17 cellular contexts compared by ENCODE assay signal in the genomic region with DNA sequence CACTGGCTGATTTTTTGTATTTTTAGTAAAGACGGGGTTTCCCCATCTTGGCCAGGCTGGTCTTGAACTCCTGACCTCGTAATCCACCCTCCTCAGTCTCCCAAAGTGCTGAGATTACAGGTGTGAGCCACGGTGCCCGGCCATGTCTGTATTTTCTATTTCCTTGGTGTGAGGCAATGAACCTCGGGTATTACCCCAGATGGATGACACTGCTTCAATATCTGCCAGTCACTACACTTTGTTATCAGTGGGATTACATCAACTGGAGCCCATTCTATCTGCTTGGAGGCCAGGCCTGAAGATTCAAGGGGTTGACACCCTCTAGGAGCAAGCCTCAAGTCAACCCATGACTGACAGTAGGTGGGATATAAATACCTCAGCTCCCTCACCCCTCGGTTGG. TPM values are rescaled to one million over a fixed set of nuclear protein-coding genes. Genes with fewer than 3 reads are reported as not detected.
DNase-seq lines count a peak whose midpoint lies in the region; ATAC-seq and TF ChIP-seq lines count a peak whose summit lies in the region.
"Had no signal": no experiment of that assay in that cellular context is flagged by ENCODE, and none has a peak within 500 bp of the region (broad histone marks: within the 10 kb centered on the region; RNA-seq: fewer than 3 reads in every experiment).

No MANE protein-coding gene starts in this region.

- H3K4me3 ChIP-seq in NB4 (ENCODE audit: low read depth, low read length): no peak overlapping the region
- H3K4me3 ChIP-seq in spleen: no peak overlapping the region

- DNase-seq in NOMO-1 treated with DMSO at 0.1 percent for 48 hours (lab: John Stamatoyannopoulos, UW; ENCODE audit: unreplicated experiment) (peak; percentile 16), NOMO-1 treated with dmso at 0.1 percent for 144 hours (lab: John Stamatoyannopoulos, UW; ENCODE audit: unreplicated experiment) (no peak), NB4 (ENCODE audit: low read depth) (peak; percentile 49), spleen (no peak), hypothalamus (lab: John Stamatoyannopoulos, UW) (no peak), posterior vena cava (ENCODE audit: low spot score) (no peak)
- DNase-seq in stimulated activated naive CD8-positive, alpha-beta T cell treated with anti-CD3 and anti-CD28 coated beads, Interleukin-15, amount 100 ng/mL, for 72 hours: peak in 1 of 2 donors; percentile 18
- DNase-seq in stimulated activated naive CD8-positive, alpha-beta T cell treated with anti-CD3 and anti-CD28 coated beads, Interleukin-15, Interleukin-2, amounts not matched to agents 100 U/mL and 50 U/mL, for 24 hours: no peak
- DNase-seq: Calu3; CD4-positive, alpha-beta T cell; DMS 273 treated with DMSO at 0.1 percent for 48 hours; GOT3; H9 had no signal

- H3K4me3 Mint-ChIP-seq in stimulated activated naive CD8-positive, alpha-beta T cell treated with anti-CD3 and anti-CD28 coated beads, Interleukin-15, amount 100 ng/mL, for 72 hours: no peak overlapping the region
- H3K4me3 Mint-ChIP-seq: H9 had no signal

- peak overlapping the region in 6 of 8 donors; percentile 46 to 87 (median 76) for H3K27ac ChIP-seq in spleen
- H3K27ac ChIP-seq: 22Rv1 had no signal

- no peaks in the 10 kb centered on the region for H3K27me3 Mint-ChIP-seq in stimulated activated naive CD8-positive, alpha-beta T cell treated with anti-CD3 and anti-CD28 coated beads, Interleukin-15, amount 100 ng/mL, for 72 hours
- H3K27me3 Mint-ChIP-seq: CD4-positive, alpha-beta T cell had no signal

- H3K9me3 ChIP-seq in spleen: peaks cover 0 to 18% (median 9%) of the 10 kb centered on the region in 8 donors

- no peak overlapping the region for H3K27ac Mint-ChIP-seq in stimulated activated naive CD8-positive, alpha-beta T cell treated with anti-CD3 and anti-CD28 coated beads, Interleukin-15, amount 100 ng/mL, for 72 hours
- H3K27ac Mint-ChIP-seq: H9 had no signal

- H3K4me1 ChIP-seq in spleen: peaks cover 0 to 47% (median 15%) of the 10 kb centered on the region in 6 donors

- H3K36me3 ChIP-seq in spleen: no peaks in the 10 kb centered on the region

- H3K9me3 Mint-ChIP-seq in stimulated activated naive CD8-positive, alpha-beta T cell treated with anti-CD3 and anti-CD28 coated beads, Interleukin-15, amount 100 ng/mL, for 72 hours: peaks cover 9 to 11% of the 10 kb centered on the region in 2 donors

- peaks cover 33% of the 10 kb centered on the region for H3K4me1 Mint-ChIP-seq in stimulated activated naive CD8-positive, alpha-beta T cell treated with anti-CD3 and anti-CD28 coated beads, Interleukin-15, amount 100 ng/mL, for 72 hours
- H3K4me1 Mint-ChIP-seq: H9 had no signal

- TF ChIP-seq CTCF in NB4 (IDR thresholded peaks at IDR 0.05; ENCODE audit: low read depth, low read length) (no peak), spleen (IDR thresholded peaks at IDR 0.05 in 8 of 11, conservative IDR thresholded peaks at IDR 0.05 in 3 of 11) (no peak)

- intact Hi-C loops in spleen (cut with DNase I; ENCODE audit: low total_unique reads) (no loop called here), posterior vena cava (cut with DNase I) (no loop called here)

- TF ChIP-seq POLR2A in NB4 (IDR thresholded peaks at IDR 0.05; ENCODE audit: extremely low read depth, insufficient read length): no peak
- no peak for TF ChIP-seq POLR2A in spleen (IDR thresholded peaks at IDR 0.05)

- 57 to 73% (median 59%) methylated on average over 6 of the region's 6 CpGs for WGBS in spleen, 5 donors

- peak; percentile 34 for ATAC-seq in stimulated activated naive CD8-positive, alpha-beta T cell treated with anti-CD3 and anti-CD28 coated beads, Interleukin-15, amount 100 ng/mL, for 72 hours
- ATAC-seq in stimulated activated naive CD8-positive, alpha-beta T cell treated with anti-CD3 and anti-CD28 coated beads, Interleukin-15, Interleukin-2, amounts not matched to agents 100 U/mL and 50 U/mL, for 24 hours: no peak
- ATAC-seq: HepG2 had no signal

- peaks cover 0 to 3% (median 0%) of the 10 kb centered on the region in 7 donors for H3K27me3 ChIP-seq in spleen (replicated peaks in 1 of 7)

RNA-seq across cellular contexts. Expression of a gene that starts 1.1 kb away (rescaled TPM):
- total RNA-seq in spleen (10 to 100 TPM; 20.1 to 65.2 (median 30.6) TPM), posterior vena cava (under 1 TPM; 0.48 to 0.93 TPM)
- 1 to 10 TPM; 2.3 to 4.0 (median 3.3) TPM for polyA plus RNA-seq in spleen
- total RNA-seq: A673, Calu3, H9, HepG2 had no signal
- polyA plus RNA-seq: BJ, HepG2 had no signal

Comparison
In these comparisons a context has a peak if more than half of its experiments do, and no peak if none do; other contexts are left out.
1. DNase-seq: peak in NOMO-1 treated with DMSO at 0.1 percent for 48 hours (single experiment) and NB4 (single experiment); none in NOMO-1 treated with dmso at 0.1 percent for 144 hours (single experiment), stimulated activated naive CD8-positive, alpha-beta T cell treated with anti-CD3 and anti-CD28 coated beads, Interleukin-15, Interleukin-2, amounts not matched to agents 100 U/mL and 50 U/mL, for 24 hours (single experiment), spleen (single experiment), hypothalamus (0 of 51) and posterior vena cava (single experiment).
2. RNA of a gene that starts 1.1 kb away (total RNA-seq): 20.1 to 65.2 TPM in spleen; 0.48 to 0.93 TPM in posterior vena cava; every median in the first group is over 10 times any median in the second.